ENCODE assay signal across 25 cellular contexts in genomic region chr2:69114534-69114933, GRCh38.
"Had no signal": no experiment of that assay in that cellular context is flagged by ENCODE, and none has a peak within 500 bp of the region (broad histone marks: within the 10 kb centered on the region; RNA-seq: fewer than 3 reads in every experiment).

No MANE protein-coding gene starts in this region.

- H3K27ac ChIP-seq: body of pancreas, cardiac muscle cell, heart right ventricle, left ventricle myocardium inferior, right lobe of liver, skin epidermis, upper lobe of right lung had no signal

- H3K9me3 ChIP-seq: body of pancreas, heart right ventricle, left ventricle myocardium inferior, mucosa of descending colon, right lobe of liver, thyroid gland, upper lobe of right lung had no signal

- DNase-seq: activated CD4-positive, alpha-beta T cell treated with anti-CD3 and anti-CD28 coated beads for 36 hours; activated CD4-positive, CD25-positive, alpha-beta regulatory T cell; activated CD8-positive, alpha-beta memory T cell treated with anti-CD3 and anti-CD28 coated beads, Interleukin-2, amount 10 ng/mL, durations not matched to agents 7 days and 5 days; activated CD8-positive, alpha-beta T cell treated with anti-CD3 and anti-CD28 coated beads, Interleukin-2, amount 10 ng/mL, durations not matched to agents 7 days and 5 days; activated naive CD4-positive, alpha-beta T cell; activated T-cell treated with anti-CD3 and anti-CD28 coated beads, Interleukin-2, amount 50 U/mL, for 72 hours; body of pancreas; cortex of kidney; foreskin fibroblast; heart right ventricle; islet precursor cell; left ventricle myocardium inferior; mucosa of descending colon; right lobe of liver; stimulated activated CD4-positive, alpha-beta T cell treated with anti-CD3 and anti-CD28 coated beads, Interleukin-4, amount 100 ng/mL, for 24 hours; stimulated activated naive CD8-positive, alpha-beta T cell treated with anti-CD3 and anti-CD28 coated beads, Interleukin-15, amount 100 ng/mL, for 72 hours; substantia nigra; T-helper 1 cell; thyroid gland; upper lobe of right lung had no signal

- H3K27me3 ChIP-seq: body of pancreas, cardiac muscle cell, heart right ventricle, right lobe of liver, thyroid gland, upper lobe of right lung had no signal

- H3K36me3 ChIP-seq: cardiac muscle cell, heart right ventricle, left ventricle myocardium inferior, right lobe of liver, thyroid gland, upper lobe of right lung had no signal

- H3K4me1 ChIP-seq: body of pancreas, right lobe of liver, upper lobe of right lung had no signal

- H3K4me3 ChIP-seq: body of pancreas, cardiac muscle cell, heart right ventricle, left ventricle myocardium inferior, lung, mucosa of descending colon, right lobe of liver, skin epidermis, thyroid gland, upper lobe of right lung had no signal

- ATAC-seq: activated CD4-positive, alpha-beta T cell treated with anti-CD3 and anti-CD28 coated beads for 36 hours; activated CD8-positive, alpha-beta memory T cell treated with anti-CD3 and anti-CD28 coated beads, Interleukin-2, amount 10 ng/mL, durations not matched to agents 7 days and 5 days; activated CD8-positive, alpha-beta T cell treated with anti-CD3 and anti-CD28 coated beads, Interleukin-2, amount 10 ng/mL, durations not matched to agents 7 days and 5 days; activated naive CD4-positive, alpha-beta T cell treated with anti-CD3 and anti-CD28 coated beads, Interleukin-2, amount 50 U/mL, for 72 hours; activated T-cell treated with anti-CD3 and anti-CD28 coated beads, Interleukin-2, amount 50 U/mL, for 72 hours; body of pancreas; heart right ventricle; mucosa of descending colon; right lobe of liver; stimulated activated effector memory CD8-positive, alpha-beta T cell treated with anti-CD3 and anti-CD28 coated beads, Interleukin-12 subunit alpha, Interleukin-12 subunit beta, amount 100 ng/mL, for 72 hours; stimulated activated naive CD8-positive, alpha-beta T cell treated with anti-CD3 and anti-CD28 coated beads, Interleukin-15, amount 100 ng/mL, for 72 hours; upper lobe of right lung had no signal
